26 cellular contexts compared by ENCODE assay signal in the genomic region with DNA sequence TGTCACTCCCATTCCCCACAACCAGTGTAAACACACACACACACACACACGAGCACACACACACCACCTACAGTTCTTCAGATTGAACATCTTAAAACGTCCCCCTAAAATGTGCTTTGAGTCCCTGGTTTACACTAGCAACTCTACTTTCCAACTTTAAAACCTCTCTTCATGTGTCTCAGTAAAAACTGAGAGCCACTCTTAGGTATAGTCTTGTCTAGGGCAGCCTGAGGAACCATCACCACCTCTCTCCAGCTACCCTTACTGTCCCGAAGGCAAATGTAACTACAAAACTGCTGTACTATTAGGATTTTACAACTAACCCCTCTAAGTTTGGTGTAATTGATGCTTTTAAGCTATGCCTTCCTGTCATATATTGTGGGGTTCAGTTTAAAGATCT.
"Had no signal": no experiment of that assay in that cellular context is flagged by ENCODE, and none has a peak within 500 bp of the region (broad histone marks: within the 10 kb centered on the region; RNA-seq: fewer than 3 reads in every experiment).

No MANE protein-coding gene starts in this region.

- H3K4me3 ChIP-seq: ovary, psoas muscle, right lobe of liver, sigmoid colon, suprapubic skin, testis, tibial artery, transverse colon, upper lobe of right lung, uterus had no signal

- H3K36me3 ChIP-seq: ovary, right lobe of liver, sigmoid colon, suprapubic skin, tibial artery, transverse colon, upper lobe of right lung, uterus had no signal

- FAIRE-seq: small intestine had no signal

- H3K9ac ChIP-seq: parathyroid adenoma had no signal

- H3K9me3 ChIP-seq: ovary, psoas muscle, right lobe of liver, sigmoid colon, suprapubic skin, testis, tibial artery, transverse colon, upper lobe of right lung, uterus had no signal

- H3K4me1 ChIP-seq: parathyroid adenoma, psoas muscle, right lobe of liver, sigmoid colon, suprapubic skin, testis, tibial artery, transverse colon, upper lobe of right lung, uterus had no signal

- H3K27me3 ChIP-seq: ovary, right lobe of liver, sigmoid colon, suprapubic skin, testis, tibial artery, transverse colon, upper lobe of right lung, uterus had no signal

- ATAC-seq: naive thymus-derived CD8-positive, alpha-beta T cell; natural killer cell treated with Interleukin-12 subunit alpha and Interleukin-12 subunit beta and Interleukin-15 and Interleukin-18, amount 100 ng/mL, for 72 hours; psoas muscle; right cardiac atrium; right lobe of liver; stimulated activated effector memory CD8-positive, alpha-beta T cell treated with anti-CD3 and anti-CD28 coated beads, Interleukin-12 subunit alpha, Interleukin-12 subunit beta, amount 100 ng/mL, for 72 hours; stimulated activated naive B cell treated with anti-CD40 and anti-IgM and Interleukin-4, amounts not matched to agents 10 μg/mL and 1 μg/mL and 100 μg/mL, for 72 hours; upper lobe of right lung had no signal

- H2AFZ ChIP-seq: parathyroid adenoma had no signal

- H3K27ac ChIP-seq: ovary, parathyroid adenoma, psoas muscle, right lobe of liver, sigmoid colon, suprapubic skin, testis, tibial artery, transverse colon, upper lobe of right lung, uterus had no signal

- H3K79me2 ChIP-seq: parathyroid adenoma had no signal

- DNase-seq: naive thymus-derived CD8-positive, alpha-beta T cell; nephron progenitor cell; occipital lobe; ovary; posterior cingulate gyrus; psoas muscle; right cardiac atrium; right lobe of liver; sigmoid colon; small intestine; stimulated activated CD4-positive, alpha-beta T cell treated with anti-CD3 and anti-CD28 coated beads, Interleukin-15, amount 100 ng/mL, for 24 hours; stimulated activated CD4-positive, alpha-beta T cell treated with anti-CD3 and anti-CD28 coated beads, Interleukin-2, amount 100 ng/mL, for 24 hours; stimulated activated CD4-positive, alpha-beta T cell treated with anti-CD3 and anti-CD28 coated beads, Interleukin-2, amount 100 ng/mL, for 48 hours; stimulated activated CD4-positive, alpha-beta T cell treated with anti-CD3 and anti-CD28 coated beads, Interleukin-4, amount 100 ng/mL, for 24 hours; stimulated activated naive B cell treated with anti-CD40 and anti-IgM and Interleukin-4, amounts not matched to agents 10 μg/mL and 1 μg/mL and 100 μg/mL, for 72 hours; stimulated activated naive CD4-positive, alpha-beta T cell treated with Interleukin-2 at 50 U/mL for 16 hours; substantia nigra; testis; tibial artery; transverse colon; upper lobe of right lung; uterus had no signal
